Comparison of ENCODE assay signal across 1 cellular context in the genomic region with DNA sequence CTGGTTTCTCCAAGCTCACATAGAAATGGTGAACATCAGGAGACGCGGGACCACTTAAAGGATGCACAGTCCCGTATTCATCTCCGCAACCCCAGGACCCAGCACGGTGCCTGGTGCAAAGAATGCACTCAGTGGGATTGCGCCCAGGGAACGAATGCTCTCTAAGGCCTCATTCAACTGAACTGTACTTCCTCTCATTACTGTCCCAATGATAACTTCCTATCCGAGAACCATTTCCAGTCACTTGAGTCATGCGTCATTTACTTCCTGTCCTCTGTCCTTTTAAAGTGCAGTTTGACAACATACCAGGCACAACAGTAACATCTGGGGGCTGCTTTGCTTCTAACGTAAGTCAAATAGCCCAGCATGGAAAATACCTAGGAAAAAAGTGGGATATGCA.
TF ChIP-seq lines count a peak whose summit lies in the region.

No MANE protein-coding gene starts in this region.

TF ChIP-seq in GM23338, 12 proteins besides CTCF, POLR2A, EP300 and RAD21 (continued from another document):
- TF ChIP-seq, protein P1, sequence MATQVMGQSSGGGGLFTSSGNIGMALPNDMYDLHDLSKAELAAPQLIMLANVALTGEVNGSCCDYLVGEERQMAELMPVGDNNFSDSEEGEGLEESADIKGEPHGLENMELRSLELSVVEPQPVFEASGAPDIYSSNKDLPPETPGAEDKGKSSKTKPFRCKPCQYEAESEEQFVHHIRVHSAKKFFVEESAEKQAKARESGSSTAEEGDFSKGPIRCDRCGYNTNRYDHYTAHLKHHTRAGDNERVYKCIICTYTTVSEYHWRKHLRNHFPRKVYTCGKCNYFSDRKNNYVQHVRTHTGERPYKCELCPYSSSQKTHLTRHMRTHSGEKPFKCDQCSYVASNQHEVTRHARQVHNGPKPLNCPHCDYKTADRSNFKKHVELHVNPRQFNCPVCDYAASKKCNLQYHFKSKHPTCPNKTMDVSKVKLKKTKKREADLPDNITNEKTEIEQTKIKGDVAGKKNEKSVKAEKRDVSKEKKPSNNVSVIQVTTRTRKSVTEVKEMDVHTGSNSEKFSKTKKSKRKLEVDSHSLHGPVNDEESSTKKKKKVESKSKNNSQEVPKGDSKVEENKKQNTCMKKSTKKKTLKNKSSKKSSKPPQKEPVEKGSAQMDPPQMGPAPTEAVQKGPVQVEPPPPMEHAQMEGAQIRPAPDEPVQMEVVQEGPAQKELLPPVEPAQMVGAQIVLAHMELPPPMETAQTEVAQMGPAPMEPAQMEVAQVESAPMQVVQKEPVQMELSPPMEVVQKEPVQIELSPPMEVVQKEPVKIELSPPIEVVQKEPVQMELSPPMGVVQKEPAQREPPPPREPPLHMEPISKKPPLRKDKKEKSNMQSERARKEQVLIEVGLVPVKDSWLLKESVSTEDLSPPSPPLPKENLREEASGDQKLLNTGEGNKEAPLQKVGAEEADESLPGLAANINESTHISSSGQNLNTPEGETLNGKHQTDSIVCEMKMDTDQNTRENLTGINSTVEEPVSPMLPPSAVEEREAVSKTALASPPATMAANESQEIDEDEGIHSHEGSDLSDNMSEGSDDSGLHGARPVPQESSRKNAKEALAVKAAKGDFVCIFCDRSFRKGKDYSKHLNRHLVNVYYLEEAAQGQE (IDR thresholded peaks at IDR 0.05; ENCODE audit: unreplicated experiment): no peak
- TF ChIP-seq CREB1 (CRISPR knock-in tag; IDR thresholded peaks at IDR 0.05; ENCODE audit: low read depth) (no peak), ZNF114 (CRISPR knock-in tag; IDR thresholded peaks at IDR 0.05) (no peak), ZNF331 (CRISPR knock-in tag; IDR thresholded peaks at IDR 0.05; ENCODE audit: low read depth) (no peak), EZH2 (IDR thresholded peaks at IDR 0.05; ENCODE audit: low read depth, unreplicated experiment) (no peak), POLR2AphosphoS5 (IDR thresholded peaks at IDR 0.05; ENCODE audit: low read depth) (no peak), NANOG (IDR thresholded peaks at IDR 0.05; ENCODE audit: borderline replicate concordance) (no peak), STAT1 (IDR thresholded peaks at IDR 0.05; ENCODE audit: unreplicated experiment) (no peak), JUNB (IDR thresholded peaks at IDR 0.05; ENCODE audit: unreplicated experiment) (no peak)
- TF ChIP-seq, protein P2, sequence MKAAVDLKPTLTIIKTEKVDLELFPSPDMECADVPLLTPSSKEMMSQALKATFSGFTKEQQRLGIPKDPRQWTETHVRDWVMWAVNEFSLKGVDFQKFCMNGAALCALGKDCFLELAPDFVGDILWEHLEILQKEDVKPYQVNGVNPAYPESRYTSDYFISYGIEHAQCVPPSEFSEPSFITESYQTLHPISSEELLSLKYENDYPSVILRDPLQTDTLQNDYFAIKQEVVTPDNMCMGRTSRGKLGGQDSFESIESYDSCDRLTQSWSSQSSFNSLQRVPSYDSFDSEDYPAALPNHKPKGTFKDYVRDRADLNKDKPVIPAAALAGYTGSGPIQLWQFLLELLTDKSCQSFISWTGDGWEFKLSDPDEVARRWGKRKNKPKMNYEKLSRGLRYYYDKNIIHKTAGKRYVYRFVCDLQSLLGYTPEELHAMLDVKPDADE (IDR thresholded peaks at IDR 0.05): no peak
